Comparison of ENCODE assay signal across 9 cellular contexts in genomic region chr13:48977973-48978372, GRCh38. TPM values are rescaled to one million over a fixed set of nuclear protein-coding genes. Genes with fewer than 3 reads are reported as not detected.
DNase-seq lines count a peak whose midpoint lies in the region; ATAC-seq lines count a peak whose summit lies in the region.
"Had no signal": no experiment of that assay in that cellular context is flagged by ENCODE, and none has a peak within 500 bp of the region (broad histone marks: within the 10 kb centered on the region; RNA-seq: fewer than 3 reads in every experiment).

No MANE protein-coding gene starts in this region.

- H3K4me1 Mint-ChIP-seq in activated CD4-positive, alpha-beta T cell treated with anti-CD3 and anti-CD28 coated beads, Interleukin-2, amount 10 ng/mL, durations not matched to agents 24 days and 14 days, result peaks cover 40% of the 10 kb centered on the region
- H3K4me1 Mint-ChIP-seq in stimulated activated effector memory CD8-positive, alpha-beta T cell treated with anti-CD3 and anti-CD28 coated beads, Interleukin-12 subunit alpha, Interleukin-12 subunit beta, amount 100 ng/mL, for 72 hours, result peaks cover 31% of the 10 kb centered on the region

- H3K36me3 Mint-ChIP-seq in activated CD4-positive, alpha-beta T cell treated with anti-CD3 and anti-CD28 coated beads, Interleukin-2, amount 10 ng/mL, durations not matched to agents 24 days and 14 days (ENCODE audit: low read depth), result peaks cover 31% of the 10 kb centered on the region
- peaks cover 23% of the 10 kb centered on the region for H3K36me3 Mint-ChIP-seq in stimulated activated effector memory CD8-positive, alpha-beta T cell treated with anti-CD3 and anti-CD28 coated beads, Interleukin-12 subunit alpha, Interleukin-12 subunit beta, amount 100 ng/mL, for 72 hours

- DNase-seq in activated CD4-positive, alpha-beta T cell treated with anti-CD3 and anti-CD28 coated beads, Interleukin-2, amount 10 ng/mL, durations not matched to agents 24 days and 14 days, result no peak
- DNase-seq in activated CD4-positive, alpha-beta T cell treated with anti-CD3 and anti-CD28 coated beads for 1 hour, result no peak
- DNase-seq in RKO (ENCODE audit: low spot score) (peak; percentile 72), fibroblast of peridontal ligament (ENCODE audit: extremely low read depth) (peak; percentile 38)
- DNase-seq in stimulated activated effector memory CD8-positive, alpha-beta T cell treated with anti-CD3 and anti-CD28 coated beads, Interleukin-12 subunit alpha, Interleukin-12 subunit beta, amount 100 ng/mL, for 72 hours (ENCODE audit: low spot score in 2 of 2), result no peak
- no peak for DNase-seq in central memory CD4-positive, alpha-beta T cell
- DNase-seq: stimulated activated CD4-positive, alpha-beta T cell treated with anti-CD3 and anti-CD28 coated beads, Interleukin-4, amount 100 ng/mL, for 1 hour had no signal

- peak overlapping the region; percentile 96 for H3K4me3 Mint-ChIP-seq in activated CD4-positive, alpha-beta T cell treated with anti-CD3 and anti-CD28 coated beads, Interleukin-2, amount 10 ng/mL, durations not matched to agents 24 days and 14 days
- peak overlapping the region; percentile 82 for H3K4me3 Mint-ChIP-seq in stimulated activated effector memory CD8-positive, alpha-beta T cell treated with anti-CD3 and anti-CD28 coated beads, Interleukin-12 subunit alpha, Interleukin-12 subunit beta, amount 100 ng/mL, for 72 hours

- intact Hi-C loops in activated CD4-positive, alpha-beta T cell treated with anti-CD3 and anti-CD28 coated beads, Interleukin-2, amount 10 ng/mL, durations not matched to agents 24 days and 14 days (cut with micrococcal nuclease), result loop anchor here (2.0 to 10.0 kb wide), 8 partner anchors 15 to 676 kb away; partner anchors contain the start of genes CAB39L, CDADC1, PHF11 and RB1

- H3K27me3 Mint-ChIP-seq in activated CD4-positive, alpha-beta T cell treated with anti-CD3 and anti-CD28 coated beads, Interleukin-2, amount 10 ng/mL, durations not matched to agents 24 days and 14 days, result no peaks in the 10 kb centered on the region

- ATAC-seq in stimulated activated effector memory CD8-positive, alpha-beta T cell treated with anti-CD3 and anti-CD28 coated beads, Interleukin-12 subunit alpha, Interleukin-12 subunit beta, amount 100 ng/mL, for 72 hours, result no peak
- ATAC-seq in HG03095 (IDR thresholded peaks at IDR 0.05; ENCODE audit: unreplicated experiment) (no peak), esophagus mucosa (no peak)

- H3K9me3 Mint-ChIP-seq in activated CD4-positive, alpha-beta T cell treated with anti-CD3 and anti-CD28 coated beads, Interleukin-2, amount 10 ng/mL, durations not matched to agents 24 days and 14 days, result peaks cover 13% of the 10 kb centered on the region
- H3K9me3 Mint-ChIP-seq in stimulated activated effector memory CD8-positive, alpha-beta T cell treated with anti-CD3 and anti-CD28 coated beads, Interleukin-12 subunit alpha, Interleukin-12 subunit beta, amount 100 ng/mL, for 72 hours, result peaks cover 16% of the 10 kb centered on the region

- H3K27ac Mint-ChIP-seq in activated CD4-positive, alpha-beta T cell treated with anti-CD3 and anti-CD28 coated beads, Interleukin-2, amount 10 ng/mL, durations not matched to agents 24 days and 14 days, result no peak overlapping the region
- peak overlapping the region; percentile 95 for H3K27ac Mint-ChIP-seq in stimulated activated effector memory CD8-positive, alpha-beta T cell treated with anti-CD3 and anti-CD28 coated beads, Interleukin-12 subunit alpha, Interleukin-12 subunit beta, amount 100 ng/mL, for 72 hours

RNA-seq across cellular contexts. Expression of gene FNDC3A, which starts 2.3 kb away (rescaled TPM):
- 22.1 and 23.5 TPM in 2 replicates for total RNA-seq in activated CD4-positive, alpha-beta T cell treated with anti-CD3 and anti-CD28 coated beads, Interleukin-2, amount 10 ng/mL, durations not matched to agents 24 days and 14 days
- total RNA-seq in esophagus mucosa, result 12.8 TPM

Comparison
In these comparisons a context has a peak if more than half of its experiments do, and no peak if none do; other contexts are left out.
1. DNase-seq: peak in RKO (single experiment) and fibroblast of peridontal ligament (single experiment); none in activated CD4-positive, alpha-beta T cell treated with anti-CD3 and anti-CD28 coated beads, Interleukin-2, amount 10 ng/mL, durations not matched to agents 24 days and 14 days (single experiment), activated CD4-positive, alpha-beta T cell treated with anti-CD3 and anti-CD28 coated beads for 1 hour (single experiment), stimulated activated effector memory CD8-positive, alpha-beta T cell treated with anti-CD3 and anti-CD28 coated beads, Interleukin-12 subunit alpha, Interleukin-12 subunit beta, amount 100 ng/mL, for 72 hours (0 of 2) and central memory CD4-positive, alpha-beta T cell (single experiment).